ENCODE assay signal across 14 cellular contexts in the genomic region with DNA sequence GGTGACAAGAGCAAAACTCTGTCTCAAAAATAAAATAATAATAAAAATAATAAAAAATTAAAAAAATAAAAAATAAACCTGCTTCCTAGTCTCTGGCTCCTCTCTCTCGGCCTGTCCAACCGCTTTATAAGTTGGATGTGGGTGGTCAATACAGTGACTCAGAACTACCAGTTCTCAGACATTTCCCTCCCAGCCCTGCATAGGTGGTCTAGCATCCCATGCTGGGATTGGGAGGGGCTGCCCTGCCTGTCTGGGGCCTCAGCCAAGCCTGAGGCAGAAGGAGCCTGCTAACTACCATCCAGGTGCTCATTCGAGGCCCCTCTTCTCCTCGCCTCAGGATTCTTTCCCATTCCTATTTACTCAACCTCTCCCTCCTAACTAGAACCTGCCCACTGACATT. TPM values are rescaled to one million over a fixed set of nuclear protein-coding genes. Genes with fewer than 3 reads are reported as not detected.
A peak's percentile ranks its signal among the peaks of the same experiment; 100 is the strongest.
DNase-seq lines count a peak whose midpoint lies in the region; ATAC-seq and TF ChIP-seq lines count a peak whose summit lies in the region.
"Had no signal": no experiment of that assay in that cellular context is flagged by ENCODE, and none has a peak within 500 bp of the region (broad histone marks: within the 10 kb centered on the region; RNA-seq: fewer than 3 reads in every experiment).

No MANE protein-coding gene starts in this region.

- intact Hi-C loops in natural killer cell (cut with micrococcal nuclease), result no loop called here
- intact Hi-C loops in activated T-helper 2 cell treated with anti-CD3 and anti-CD28 coated beads, Interferon-gamma antibody, Interleukin-2, Interleukin-4, amounts not matched to agents 10 μg/mL and 5 μg/mL and 100 μg/mL, durations not matched to agents 14 hours and 24 hours and 36 hours (cut with micrococcal nuclease), result no loop called here

- H3K36me3 Mint-ChIP-seq in T-helper 2 cell treated with Interferon-gamma antibody and Interleukin-4, amounts not matched to agents 5 μg/mL and 100 μg/mL, for 36 hours (ENCODE audit: low read depth), result peaks cover 8% of the 10 kb centered on the region
- H3K36me3 Mint-ChIP-seq in natural killer cell treated with Interleukin-12 subunit alpha and Interleukin-12 subunit beta and Interleukin-15 and Interleukin-18, amount 100 ng/mL, for 72 hours, result no peaks in the 10 kb centered on the region
- no peaks in the 10 kb centered on the region for H3K36me3 Mint-ChIP-seq in natural killer cell
- peaks cover 8% of the 10 kb centered on the region for H3K36me3 Mint-ChIP-seq in activated T-helper 2 cell treated with anti-CD3 and anti-CD28 coated beads, Interferon-gamma antibody, Interleukin-2, Interleukin-4, amounts not matched to agents 10 μg/mL and 5 μg/mL and 100 μg/mL, durations not matched to agents 14 hours and 24 hours and 36 hours (ENCODE audit: low read depth)
- no peaks in the 10 kb centered on the region for H3K36me3 Mint-ChIP-seq in stimulated activated effector memory CD8-positive, alpha-beta T cell treated with anti-CD3 and anti-CD28 coated beads, Interleukin-12 subunit alpha, Interleukin-12 subunit beta, amount 100 ng/mL, for 72 hours
- H3K36me3 Mint-ChIP-seq: CD14-positive monocyte had no signal

- H3K4me3 Mint-ChIP-seq in T-helper 2 cell treated with Interferon-gamma antibody and Interleukin-4, amounts not matched to agents 5 μg/mL and 100 μg/mL, for 36 hours, result no peak overlapping the region
- no peak overlapping the region for H3K4me3 Mint-ChIP-seq in natural killer cell treated with Interleukin-12 subunit alpha and Interleukin-12 subunit beta and Interleukin-15 and Interleukin-18, amount 100 ng/mL, for 72 hours
- no peak overlapping the region for H3K4me3 Mint-ChIP-seq in natural killer cell
- no peak overlapping the region for H3K4me3 Mint-ChIP-seq in activated T-helper 2 cell treated with anti-CD3 and anti-CD28 coated beads, Interferon-gamma antibody, Interleukin-2, Interleukin-4, amounts not matched to agents 10 μg/mL and 5 μg/mL and 100 μg/mL, durations not matched to agents 14 hours and 24 hours and 36 hours (ENCODE audit: low read depth)
- H3K4me3 Mint-ChIP-seq in stimulated activated effector memory CD8-positive, alpha-beta T cell treated with anti-CD3 and anti-CD28 coated beads, Interleukin-12 subunit alpha, Interleukin-12 subunit beta, amount 100 ng/mL, for 72 hours, result no peak overlapping the region
- H3K4me3 Mint-ChIP-seq: CD14-positive monocyte had no signal

- H3K27ac Mint-ChIP-seq in T-helper 2 cell treated with Interferon-gamma antibody and Interleukin-4, amounts not matched to agents 5 μg/mL and 100 μg/mL, for 36 hours, result peak overlapping the region; percentile 94
- peak overlapping the region; percentile 71 to 89 for H3K27ac Mint-ChIP-seq in natural killer cell treated with Interleukin-12 subunit alpha and Interleukin-12 subunit beta and Interleukin-15 and Interleukin-18, amount 100 ng/mL, for 72 hours
- no peak overlapping the region for H3K27ac Mint-ChIP-seq in natural killer cell
- H3K27ac Mint-ChIP-seq in activated T-helper 2 cell treated with anti-CD3 and anti-CD28 coated beads, Interferon-gamma antibody, Interleukin-2, Interleukin-4, amounts not matched to agents 10 μg/mL and 5 μg/mL and 100 μg/mL, durations not matched to agents 14 hours and 24 hours and 36 hours, result peak overlapping the region; percentile 13
- peak overlapping the region; percentile 71 for H3K27ac Mint-ChIP-seq in stimulated activated effector memory CD8-positive, alpha-beta T cell treated with anti-CD3 and anti-CD28 coated beads, Interleukin-12 subunit alpha, Interleukin-12 subunit beta, amount 100 ng/mL, for 72 hours

- no peaks in the 10 kb centered on the region for H3K27me3 Mint-ChIP-seq in T-helper 2 cell treated with Interferon-gamma antibody and Interleukin-4, amounts not matched to agents 5 μg/mL and 100 μg/mL, for 36 hours (ENCODE audit: low read depth)
- peaks cover 0 to 3% of the 10 kb centered on the region in 2 donors for H3K27me3 Mint-ChIP-seq in natural killer cell treated with Interleukin-12 subunit alpha and Interleukin-12 subunit beta and Interleukin-15 and Interleukin-18, amount 100 ng/mL, for 72 hours
- peaks cover 0 to 8% of the 10 kb centered on the region in 2 donors for H3K27me3 Mint-ChIP-seq in natural killer cell (ENCODE audit: low read depth in 2 of 2)
- no peaks in the 10 kb centered on the region for H3K27me3 Mint-ChIP-seq in activated T-helper 2 cell treated with anti-CD3 and anti-CD28 coated beads, Interferon-gamma antibody, Interleukin-2, Interleukin-4, amounts not matched to agents 10 μg/mL and 5 μg/mL and 100 μg/mL, durations not matched to agents 14 hours and 24 hours and 36 hours (ENCODE audit: low read depth)

- H3K4me1 Mint-ChIP-seq in T-helper 2 cell treated with Interferon-gamma antibody and Interleukin-4, amounts not matched to agents 5 μg/mL and 100 μg/mL, for 36 hours (ENCODE audit: low read depth), result peaks cover 55% of the 10 kb centered on the region
- H3K4me1 Mint-ChIP-seq in natural killer cell treated with Interleukin-12 subunit alpha and Interleukin-12 subunit beta and Interleukin-15 and Interleukin-18, amount 100 ng/mL, for 72 hours (ENCODE audit: low read depth in 2 of 2), result peaks cover 14 to 26% of the 10 kb centered on the region in 2 donors
- peaks cover 8 to 9% of the 10 kb centered on the region in 2 donors for H3K4me1 Mint-ChIP-seq in natural killer cell
- H3K4me1 Mint-ChIP-seq in activated T-helper 2 cell treated with anti-CD3 and anti-CD28 coated beads, Interferon-gamma antibody, Interleukin-2, Interleukin-4, amounts not matched to agents 10 μg/mL and 5 μg/mL and 100 μg/mL, durations not matched to agents 14 hours and 24 hours and 36 hours (ENCODE audit: low read depth), result peaks cover 65% of the 10 kb centered on the region
- peaks cover 19% of the 10 kb centered on the region for H3K4me1 Mint-ChIP-seq in stimulated activated effector memory CD8-positive, alpha-beta T cell treated with anti-CD3 and anti-CD28 coated beads, Interleukin-12 subunit alpha, Interleukin-12 subunit beta, amount 100 ng/mL, for 72 hours

- no peak for DNase-seq in T-helper 2 cell treated with Interferon-gamma antibody and Interleukin-4, amounts not matched to agents 5 μg/mL and 100 μg/mL, for 36 hours (ENCODE audit: low spot score)
- DNase-seq in T-helper 2 cell (no peak), natural killer cell (no peak), SHP77 (lab: John Stamatoyannopoulos, UW) (no peak)
- DNase-seq in natural killer cell treated with Interleukin-12 subunit alpha and Interleukin-12 subunit beta and Interleukin-15 and Interleukin-18, amount 100 ng/mL, for 72 hours (ENCODE audit: low spot score), result no peak
- DNase-seq in activated T-helper 2 cell treated with anti-CD3 and anti-CD28 coated beads, Interferon-gamma antibody, Interleukin-2, Interleukin-4, amounts not matched to agents 10 μg/mL and 5 μg/mL and 100 μg/mL, durations not matched to agents 14 hours and 24 hours and 36 hours (ENCODE audit: low spot score), result no peak
- no peak for DNase-seq in stimulated activated effector memory CD8-positive, alpha-beta T cell treated with anti-CD3 and anti-CD28 coated beads, Interleukin-12 subunit alpha, Interleukin-12 subunit beta, amount 100 ng/mL, for 72 hours (ENCODE audit: low spot score in 2 of 2)
- DNase-seq: 8988T, DMS79 treated with DMSO at 0.1 percent for 48 hours, NCI-H1105 treated with DMSO at 0.1 percent for 48 hours, NCI-H1694 treated with DMSO at 0.1 percent for 48 hours, Peyer's patch had no signal

- no peak for ATAC-seq in natural killer cell treated with Interleukin-12 subunit alpha and Interleukin-12 subunit beta and Interleukin-15 and Interleukin-18, amount 100 ng/mL, for 72 hours
- ATAC-seq in natural killer cell (no peak), HG02759 (IDR thresholded peaks at IDR 0.05; ENCODE audit: unreplicated experiment) (no peak)
- ATAC-seq in stimulated activated effector memory CD8-positive, alpha-beta T cell treated with anti-CD3 and anti-CD28 coated beads, Interleukin-12 subunit alpha, Interleukin-12 subunit beta, amount 100 ng/mL, for 72 hours, result no peak

- no peak for TF ChIP-seq CTCF in natural killer cell (IDR thresholded peaks at IDR 0.05)

- no peaks in the 10 kb centered on the region for H3K9me3 Mint-ChIP-seq in T-helper 2 cell treated with Interferon-gamma antibody and Interleukin-4, amounts not matched to agents 5 μg/mL and 100 μg/mL, for 36 hours
- no peaks in the 10 kb centered on the region for H3K9me3 Mint-ChIP-seq in natural killer cell treated with Interleukin-12 subunit alpha and Interleukin-12 subunit beta and Interleukin-15 and Interleukin-18, amount 100 ng/mL, for 72 hours
- H3K9me3 Mint-ChIP-seq in natural killer cell, result no peaks in the 10 kb centered on the region
- H3K9me3 Mint-ChIP-seq in activated T-helper 2 cell treated with anti-CD3 and anti-CD28 coated beads, Interferon-gamma antibody, Interleukin-2, Interleukin-4, amounts not matched to agents 10 μg/mL and 5 μg/mL and 100 μg/mL, durations not matched to agents 14 hours and 24 hours and 36 hours, result peaks cover 6% of the 10 kb centered on the region
- no peaks in the 10 kb centered on the region for H3K9me3 Mint-ChIP-seq in stimulated activated effector memory CD8-positive, alpha-beta T cell treated with anti-CD3 and anti-CD28 coated beads, Interleukin-12 subunit alpha, Interleukin-12 subunit beta, amount 100 ng/mL, for 72 hours

RNA-seq across cellular contexts. Expression of a gene that starts 33.3 kb away (rescaled TPM):
- 10 to 100 TPM; 49.6 to 58.7 TPM for total RNA-seq in natural killer cell treated with Interleukin-12 subunit alpha and Interleukin-12 subunit beta and Interleukin-15 and Interleukin-18, amount 100 ng/mL, for 72 hours
- total RNA-seq in natural killer cell, result 10 to 100 TPM in 2 of 3 donors, 1 to 10 TPM in 1; 9.9 to 15.9 (median 14.1) TPM
- total RNA-seq in activated T-helper 2 cell treated with anti-CD3 and anti-CD28 coated beads, Interferon-gamma antibody, Interleukin-2, Interleukin-4, amounts not matched to agents 10 μg/mL and 5 μg/mL and 100 μg/mL, durations not matched to agents 14 hours and 24 hours and 36 hours, result 58.9 and 65.3 TPM in 2 replicates

Comparison
In these comparisons a context has a peak if more than half of its experiments do, and no peak if none do; other contexts are left out.
1. H3K27ac Mint-ChIP-seq: peak in T-helper 2 cell treated with Interferon-gamma antibody and Interleukin-4, amounts not matched to agents 5 μg/mL and 100 μg/mL, for 36 hours (single experiment), natural killer cell treated with Interleukin-12 subunit alpha and Interleukin-12 subunit beta and Interleukin-15 and Interleukin-18, amount 100 ng/mL, for 72 hours (2 of 2), activated T-helper 2 cell treated with anti-CD3 and anti-CD28 coated beads, Interferon-gamma antibody, Interleukin-2, Interleukin-4, amounts not matched to agents 10 μg/mL and 5 μg/mL and 100 μg/mL, durations not matched to agents 14 hours and 24 hours and 36 hours (single experiment) and stimulated activated effector memory CD8-positive, alpha-beta T cell treated with anti-CD3 and anti-CD28 coated beads, Interleukin-12 subunit alpha, Interleukin-12 subunit beta, amount 100 ng/mL, for 72 hours (single experiment); none in natural killer cell (0 of 2).